Comparison of ENCODE assay signal across 8 cellular contexts in genomic region chr2:1140389-1141003, GRCh38.
DNase-seq lines count a peak whose midpoint lies in the region; ATAC-seq and TF ChIP-seq lines count a peak whose summit lies in the region.

No MANE protein-coding gene starts in this region.

- H3K9me3 Mint-ChIP-seq in activated CD8-positive, alpha-beta memory T cell treated with anti-CD3 and anti-CD28 coated beads, Interleukin-2, amount 10 ng/mL, durations not matched to agents 7 days and 5 days (ENCODE audit: low read depth) = peaks cover 5% of the 10 kb centered on the region

- no peaks in the 10 kb centered on the region for H3K36me3 Mint-ChIP-seq in activated CD8-positive, alpha-beta memory T cell treated with anti-CD3 and anti-CD28 coated beads, Interleukin-2, amount 10 ng/mL, durations not matched to agents 7 days and 5 days

- H3K4me3 ChIP-seq in fibroblast of pulmonary artery (replicated peaks; ENCODE audit: low read depth, low read length) = no peak overlapping the region
- H3K4me3 ChIP-seq in retinal pigment epithelial cell (ENCODE audit: low read length) = no peak overlapping the region

- TF ChIP-seq CTCF in 22Rv1 (IDR thresholded peaks at IDR 0.05) (peak; percentile 99), fibroblast of pulmonary artery (IDR thresholded peaks at IDR 0.05; ENCODE audit: low read length, missing control alignments) (peak; percentile 53), retinal pigment epithelial cell (conservative IDR thresholded peaks at IDR 0.05; ENCODE audit: low read depth, low read length) (peak; percentile 75)

- ATAC-seq in GM18867 (IDR thresholded peaks at IDR 0.05; ENCODE audit: unreplicated experiment) (peak; percentile 73), GM21825 (IDR thresholded peaks at IDR 0.05; ENCODE audit: unreplicated experiment) (no peak)
- ATAC-seq in activated CD8-positive, alpha-beta memory T cell treated with anti-CD3 and anti-CD28 coated beads, Interleukin-2, amount 10 ng/mL, durations not matched to agents 7 days and 5 days = peak; percentile 64

- CTCF ChIA-PET in activated CD8-positive, alpha-beta memory T cell treated with anti-CD3 and anti-CD28 coated beads, Interleukin-2, amount 10 ng/mL, durations not matched to agents 7 days and 5 days (lab: Charles Lee) = interaction anchor here (0.6 to 1.4 kb wide), 11 partner anchors 10 to 425 kb away, joined by 3 to 5 read pairs (median 3); partner anchors contain the start of gene SNTG2

- H3K27ac Mint-ChIP-seq in activated CD8-positive, alpha-beta memory T cell treated with anti-CD3 and anti-CD28 coated beads, Interleukin-2, amount 10 ng/mL, durations not matched to agents 7 days and 5 days = no peak overlapping the region

- no peak overlapping the region for H3K4me3 Mint-ChIP-seq in activated CD8-positive, alpha-beta memory T cell treated with anti-CD3 and anti-CD28 coated beads, Interleukin-2, amount 10 ng/mL, durations not matched to agents 7 days and 5 days

- DNase-seq in HuH-7.5 (ENCODE audit: low spot score) = peak; percentile 36
- peak; percentile 51 for DNase-seq in activated CD8-positive, alpha-beta memory T cell treated with anti-CD3 and anti-CD28 coated beads, Interleukin-2, amount 10 ng/mL, durations not matched to agents 7 days and 5 days
- DNase-seq in fibroblast of pulmonary artery (ENCODE audit: low read depth) = no peak
- no peak for DNase-seq in retinal pigment epithelial cell (ENCODE audit: low read depth)
- no peak for DNase-seq in NCI-H1092 (lab: John Stamatoyannopoulos, UW)

- H3K4me1 Mint-ChIP-seq in activated CD8-positive, alpha-beta memory T cell treated with anti-CD3 and anti-CD28 coated beads, Interleukin-2, amount 10 ng/mL, durations not matched to agents 7 days and 5 days = peaks cover 5% of the 10 kb centered on the region

- no peaks in the 10 kb centered on the region for H3K27me3 Mint-ChIP-seq in activated CD8-positive, alpha-beta memory T cell treated with anti-CD3 and anti-CD28 coated beads, Interleukin-2, amount 10 ng/mL, durations not matched to agents 7 days and 5 days

- no peak overlapping the region for H3K27ac ChIP-seq in 22Rv1

Comparison
In these comparisons a context has a peak if more than half of its experiments do, and no peak if none do; other contexts are left out.
1. DNase-seq: peak in HuH-7.5 (single experiment) and activated CD8-positive, alpha-beta memory T cell treated with anti-CD3 and anti-CD28 coated beads, Interleukin-2, amount 10 ng/mL, durations not matched to agents 7 days and 5 days (single experiment); none in fibroblast of pulmonary artery (single experiment), retinal pigment epithelial cell (single experiment) and NCI-H1092 (single experiment).
2. Peak in every context shown above with its lines, with median percentiles within 50 percentile points of each other: CTCF ChIP-seq.